ENCODE assay signal across 18 cellular contexts in genomic region chr3:46905661-46906451, GRCh38. TPM values are rescaled to one million over a fixed set of nuclear protein-coding genes. Genes with fewer than 3 reads are reported as not detected.
"Had no signal": no experiment of that assay in that cellular context is flagged by ENCODE, and none has a peak within 500 bp of the region (broad histone marks: within the 10 kb centered on the region; RNA-seq: fewer than 3 reads in every experiment).

No MANE protein-coding gene starts in this region.

- ATAC-seq: activated CD8-positive, alpha-beta T cell treated with anti-CD3 and anti-CD28 coated beads, Interleukin-2, amount 10 ng/mL, durations not matched to agents 7 days and 5 days; naive thymus-derived CD4-positive, alpha-beta T cell had no signal

- H2AFZ ChIP-seq: parathyroid adenoma had no signal

- H3K9me3 ChIP-seq: stomach, testis had no signal

- H3K4me3 Mint-ChIP-seq: activated CD4-positive, alpha-beta T cell treated with anti-CD3 and anti-CD28 coated beads, Interleukin-2, amount 10 ng/mL, durations not matched to agents 24 days and 14 days; activated CD8-positive, alpha-beta T cell treated with anti-CD3 and anti-CD28 coated beads, Interleukin-2, amount 10 ng/mL, durations not matched to agents 7 days and 5 days; activated naive CD8-positive, alpha-beta T cell; naive thymus-derived CD4-positive, alpha-beta T cell had no signal

- H3K79me2 ChIP-seq: parathyroid adenoma had no signal

- H3K36me3 Mint-ChIP-seq: activated naive CD8-positive, alpha-beta T cell; naive thymus-derived CD4-positive, alpha-beta T cell had no signal

- H3K27me3 ChIP-seq: brain microvascular endothelial cell, stomach, testis had no signal

- H3K36me3 ChIP-seq: brain microvascular endothelial cell, stomach had no signal

- H3K27ac Mint-ChIP-seq: activated CD4-positive, alpha-beta T cell treated with anti-CD3 and anti-CD28 coated beads, Interleukin-2, amount 10 ng/mL, durations not matched to agents 24 days and 14 days; activated CD8-positive, alpha-beta T cell treated with anti-CD3 and anti-CD28 coated beads, Interleukin-2, amount 10 ng/mL, durations not matched to agents 7 days and 5 days; activated naive CD8-positive, alpha-beta T cell had no signal

- H3K9me3 Mint-ChIP-seq: activated CD4-positive, alpha-beta T cell treated with anti-CD3 and anti-CD28 coated beads, Interleukin-2, amount 10 ng/mL, durations not matched to agents 24 days and 14 days; naive thymus-derived CD4-positive, alpha-beta T cell had no signal

- H3K4me3 ChIP-seq: stomach, testis had no signal

- H3K27me3 Mint-ChIP-seq: activated CD4-positive, alpha-beta T cell treated with anti-CD3 and anti-CD28 coated beads, Interleukin-2, amount 10 ng/mL, durations not matched to agents 24 days and 14 days; activated naive CD8-positive, alpha-beta T cell; naive thymus-derived CD4-positive, alpha-beta T cell had no signal

- H3K27ac ChIP-seq: brain microvascular endothelial cell, parathyroid adenoma, stomach, testis had no signal

- H3K9ac ChIP-seq: parathyroid adenoma had no signal

- DNase-seq: activated CD4-positive, alpha-beta T cell treated with anti-CD3 and anti-CD28 coated beads, Interleukin-2, amount 10 ng/mL, durations not matched to agents 24 days and 14 days; activated CD4-positive, CD25-positive, alpha-beta regulatory T cell; activated CD8-positive, alpha-beta memory T cell treated with anti-CD3 and anti-CD28 coated beads, Interleukin-2, amount 50 U/mL, for 4 hours; activated CD8-positive, alpha-beta T cell treated with anti-CD3 and anti-CD28 coated beads, Interleukin-2, amount 10 ng/mL, durations not matched to agents 7 days and 5 days; activated gamma-delta T cell; activated T-cell treated with anti-CD3 and anti-CD28 coated beads, Interleukin-2, amount 50 U/mL, for 48 hours; brain microvascular endothelial cell; effector memory CD4-positive, alpha-beta T cell; foreskin fibroblast; hippocampal formation; naive thymus-derived CD4-positive, alpha-beta T cell; stimulated activated CD4-positive, alpha-beta T cell treated with anti-CD3 and anti-CD28 coated beads, Interleukin-1b, Interleukin-23, amount 100 ng/mL, for 48 hours; stomach; testis had no signal

RNA-seq across cellular contexts. Expression of gene PTH1R, which starts 28.3 kb away (rescaled TPM):
- total RNA-seq: activated CD4-positive, alpha-beta T cell treated with anti-CD3 and anti-CD28 coated beads, Interleukin-2, amount 10 ng/mL, durations not matched to agents 24 days and 14 days; activated CD8-positive, alpha-beta T cell treated with anti-CD3 and anti-CD28 coated beads, Interleukin-2, amount 10 ng/mL, durations not matched to agents 7 days and 5 days; mononuclear cell; naive thymus-derived CD4-positive, alpha-beta T cell; T-helper 2 cell treated with Interferon-gamma antibody and Interleukin-4, amounts not matched to agents 100 ng/mL and 5 ng/mL, for 36 hours had no signal
- polyA plus RNA-seq: naive thymus-derived CD4-positive, alpha-beta T cell had no signal

RNA-seq across cellular contexts. Expression of gene MYL3, which starts 42.6 kb away (rescaled TPM):
- total RNA-seq: activated CD4-positive, alpha-beta T cell treated with anti-CD3 and anti-CD28 coated beads, Interleukin-2, amount 10 ng/mL, durations not matched to agents 24 days and 14 days; activated CD8-positive, alpha-beta T cell treated with anti-CD3 and anti-CD28 coated beads, Interleukin-2, amount 10 ng/mL, durations not matched to agents 7 days and 5 days; mononuclear cell; naive thymus-derived CD4-positive, alpha-beta T cell; T-helper 2 cell treated with Interferon-gamma antibody and Interleukin-4, amounts not matched to agents 100 ng/mL and 5 ng/mL, for 36 hours had no signal
- polyA plus RNA-seq: naive thymus-derived CD4-positive, alpha-beta T cell had no signal
